In genomic region chr4:3342182-3342854, GRCh38 we compare ENCODE assay signal across 10 cellular contexts. TPM values are rescaled to one million over a fixed set of nuclear protein-coding genes. Genes with fewer than 3 reads are reported as not detected.
A peak's percentile ranks its signal among the peaks of the same experiment; 100 is the strongest.
DNase-seq lines count a peak whose midpoint lies in the region; ATAC-seq and TF ChIP-seq lines count a peak whose summit lies in the region.
"Had no signal": no experiment of that assay in that cellular context is flagged by ENCODE, and none has a peak within 500 bp of the region (broad histone marks: within the 10 kb centered on the region; RNA-seq: fewer than 3 reads in every experiment).

No MANE protein-coding gene starts in this region.

- H3K4me1 Mint-ChIP-seq in activated CD4-positive, alpha-beta T cell treated with anti-CD3 and anti-CD28 coated beads for 36 hours, result peaks cover 17% of the 10 kb centered on the region
- peaks cover 57% of the 10 kb centered on the region for H3K4me1 Mint-ChIP-seq in brain

- TF ChIP-seq CTCF in brain (conservative IDR thresholded peaks at IDR 0.05) (no peak), osteoblast (IDR thresholded peaks at IDR 0.05; ENCODE audit: extremely low read depth, low read depth, low read length) (no peak)

- peak; percentile 80 for ATAC-seq in activated CD4-positive, alpha-beta T cell treated with anti-CD3 and anti-CD28 coated beads for 36 hours
- ATAC-seq in GM19035 (IDR thresholded peaks at IDR 0.05; ENCODE audit: unreplicated experiment), result no peak
- no peak for ATAC-seq in HG03280 (IDR thresholded peaks at IDR 0.05; ENCODE audit: unreplicated experiment)

- H3K4me3 Mint-ChIP-seq in activated CD4-positive, alpha-beta T cell treated with anti-CD3 and anti-CD28 coated beads for 36 hours, result no peak overlapping the region
- H3K4me3 Mint-ChIP-seq in brain, result peak overlapping the region in 2 of 5 experiments; percentile 12 to 22

- peaks cover 3% of the 10 kb centered on the region for H3K36me3 ChIP-seq in osteoblast (ENCODE audit: insufficient read depth, low read length)
- H3K36me3 ChIP-seq in effector memory CD4-positive, alpha-beta T cell (ENCODE audit: control insufficient read depth, insufficient read depth, low read length), result no peaks in the 10 kb centered on the region

- no peaks in the 10 kb centered on the region for H3K9me3 ChIP-seq in osteoblast (ENCODE audit: low read depth, low read length)
- H3K9me3 ChIP-seq in effector memory CD4-positive, alpha-beta T cell (ENCODE audit: control insufficient read depth, low read length), result no peaks in the 10 kb centered on the region

- no peaks in the 10 kb centered on the region for H3K36me3 Mint-ChIP-seq in activated CD4-positive, alpha-beta T cell treated with anti-CD3 and anti-CD28 coated beads for 36 hours (ENCODE audit: low read depth)
- peaks cover 25% of the 10 kb centered on the region for H3K36me3 Mint-ChIP-seq in brain

- H3K27me3 Mint-ChIP-seq in activated CD4-positive, alpha-beta T cell treated with anti-CD3 and anti-CD28 coated beads for 36 hours, result no peaks in the 10 kb centered on the region
- no peaks in the 10 kb centered on the region for H3K27me3 Mint-ChIP-seq in brain

- H3K27me3 ChIP-seq in osteoblast (ENCODE audit: insufficient read depth, low read length), result no peaks in the 10 kb centered on the region
- no peaks in the 10 kb centered on the region for H3K27me3 ChIP-seq in effector memory CD4-positive, alpha-beta T cell (replicated peaks; ENCODE audit: control insufficient read depth, insufficient read depth, low read length, poor library complexity, severe bottlenecking)

- H3K9me3 Mint-ChIP-seq in activated CD4-positive, alpha-beta T cell treated with anti-CD3 and anti-CD28 coated beads for 36 hours (ENCODE audit: low read depth), result no peaks in the 10 kb centered on the region
- peaks cover 0 to 3% (median 0%) of the 10 kb centered on the region in 5 experiments for H3K9me3 Mint-ChIP-seq in brain

- peak overlapping the region; percentile 41 for H3K4me3 ChIP-seq in osteoblast (ENCODE audit: insufficient read depth, low read length)
- H3K4me3 ChIP-seq in effector memory CD4-positive, alpha-beta T cell (ENCODE audit: insufficient read depth, low read depth, low read length, poor library complexity, severe bottlenecking), result no peak overlapping the region

- POLR2A ChIA-PET in activated CD4-positive, alpha-beta T cell treated with anti-CD3 and anti-CD28 coated beads for 36 hours (lab: Charles Lee), result no interaction called here

- intact Hi-C loops in activated CD4-positive, alpha-beta T cell treated with anti-CD3 and anti-CD28 coated beads for 36 hours (cut with DNase I, micrococcal nuclease), result no loop called here

- no peak overlapping the region for H3K27ac Mint-ChIP-seq in activated CD4-positive, alpha-beta T cell treated with anti-CD3 and anti-CD28 coated beads for 36 hours
- H3K27ac Mint-ChIP-seq in brain, result peak overlapping the region; percentile 41 to 95 (median 85)

- peak overlapping the region; percentile 91 for H3K27ac ChIP-seq in osteoblast (ENCODE audit: low read depth, low read length)
- no peak overlapping the region for H3K27ac ChIP-seq in effector memory CD4-positive, alpha-beta T cell (ENCODE audit: insufficient read depth, low read length, poor library complexity, severe bottlenecking)

- H3K4me1 ChIP-seq in osteoblast (ENCODE audit: insufficient read depth, low read length), result peaks cover 17% of the 10 kb centered on the region
- H3K4me1 ChIP-seq in effector memory CD4-positive, alpha-beta T cell (ENCODE audit: control insufficient read depth, insufficient read depth, low read length, poor library complexity, severe bottlenecking), result no peaks in the 10 kb centered on the region

- peaks cover 10% of the 10 kb centered on the region for H3K79me2 ChIP-seq in osteoblast (ENCODE audit: insufficient read depth, low read length)

- peaks cover 8% of the 10 kb centered on the region for H4K20me1 ChIP-seq in osteoblast (ENCODE audit: insufficient read depth, low read length)

- H2AFZ ChIP-seq in osteoblast (ENCODE audit: low read length), result peak overlapping the region; percentile 14

- peak overlapping the region; percentile 76 for H3K4me2 ChIP-seq in osteoblast (ENCODE audit: insufficient read depth, low read length)

- CTCF ChIA-PET in activated CD4-positive, alpha-beta T cell treated with anti-CD3 and anti-CD28 coated beads for 36 hours (lab: Charles Lee), result interaction anchor here (0.6 to 5.0 kb wide), 3 partner anchors 13 to 138 kb away, joined by 3 to 24 read pairs (median 3); no protein-coding TSS in a partner anchor

- peak; percentile 54 for DNase-seq in activated CD4-positive, alpha-beta T cell treated with anti-CD3 and anti-CD28 coated beads for 36 hours
- no peak for DNase-seq in activated CD4-positive, alpha-beta T cell treated with anti-CD3 and anti-CD28 coated beads, Interleukin-2, amount 50 U/mL, for 1 hour
- peak; percentile 61 to 76 (median 64) for DNase-seq in NCI-H1417 (lab: John Stamatoyannopoulos, UW)
- DNase-seq in osteoblast (ENCODE audit: insufficient read length, low spot score, missing footprints), result peak; percentile 94
- DNase-seq in effector memory CD4-positive, alpha-beta T cell, result no peak
- DNase-seq: Calu3, NCI-H1694 treated with DMSO at 0.1 percent for 48 hours had no signal

RNA-seq across cellular contexts. Expression of gene RGS12, which starts 49.5 kb away (rescaled TPM):
- total RNA-seq in activated CD4-positive, alpha-beta T cell treated with anti-CD3 and anti-CD28 coated beads for 36 hours, result 1 to 10 TPM; 8.0 to 9.4 TPM
- polyA plus RNA-seq in brain (ENCODE audit: insufficient read depth, low read depth, low replicate concordance), result 59.4 TPM
- 19.2 and 61.2 TPM in 2 replicates for total RNA-seq in osteoblast

Comparison
In these comparisons a context has a peak if more than half of its experiments do, and no peak if none do; other contexts are left out.
1. DNase-seq: peak in activated CD4-positive, alpha-beta T cell treated with anti-CD3 and anti-CD28 coated beads for 36 hours (single experiment), NCI-H1417 (3 of 3) and osteoblast (single experiment); none in activated CD4-positive, alpha-beta T cell treated with anti-CD3 and anti-CD28 coated beads, Interleukin-2, amount 50 U/mL, for 1 hour (single experiment) and effector memory CD4-positive, alpha-beta T cell (0 of 3).